Comparison of ENCODE assay signal across 13 cellular contexts in genomic region chr16:85353013-85353412, GRCh38.
"Had no signal": no experiment of that assay in that cellular context is flagged by ENCODE, and none has a peak within 500 bp of the region (broad histone marks: within the 10 kb centered on the region; RNA-seq: fewer than 3 reads in every experiment).

No MANE protein-coding gene starts in this region.

- H3K27me3 ChIP-seq: ovary, stomach had no signal

- H3K4me3 ChIP-seq: ovary, stomach had no signal

- H3K36me3 ChIP-seq: ovary, stomach had no signal

- DNase-seq: activated CD4-positive, alpha-beta T cell treated with anti-CD3 and anti-CD28 coated beads, Interleukin-2, amount 10 ng/mL, durations not matched to agents 7 days and 5 days; activated CD8-positive, alpha-beta memory T cell treated with anti-CD3 and anti-CD28 coated beads, Interleukin-2, amount 50 U/mL, for 48 hours; activated gamma-delta T cell treated with Interleukin-2 at 50 U/mL for 16 hours; activated naive CD8-positive, alpha-beta T cell treated with anti-CD3 and anti-CD28 coated beads, Interleukin-2, amount 10 ng/mL, durations not matched to agents 7 days and 5 days; activated T-cell treated with anti-CD3 and anti-CD28 coated beads, Interleukin-2, amount 50 U/mL, for 72 hours; cerebellar nuclear complex; effector memory CD4-positive, alpha-beta T cell; foreskin keratinocyte; midbrain; ovary; stimulated activated CD4-positive, alpha-beta T cell treated with anti-CD3 and anti-CD28 coated beads, Interleukin-12 subunit alpha, Interleukin-12 subunit beta, amount 100 ng/mL, for 4 hours; stimulated activated CD4-positive, alpha-beta T cell treated with anti-CD3 and anti-CD28 coated beads, Interleukin-2, amount 100 ng/mL, for 24 hours; stomach had no signal

- H3K9me3 ChIP-seq: ovary, stomach had no signal

- ATAC-seq: activated T-cell treated with anti-CD3 and anti-CD28 coated beads, Interleukin-2, amount 50 U/mL, for 72 hours; foreskin keratinocyte had no signal

- H3K27ac ChIP-seq: foreskin keratinocyte, ovary had no signal
